Comparison of ENCODE assay signal across 1 cellular context in the genomic region with DNA sequence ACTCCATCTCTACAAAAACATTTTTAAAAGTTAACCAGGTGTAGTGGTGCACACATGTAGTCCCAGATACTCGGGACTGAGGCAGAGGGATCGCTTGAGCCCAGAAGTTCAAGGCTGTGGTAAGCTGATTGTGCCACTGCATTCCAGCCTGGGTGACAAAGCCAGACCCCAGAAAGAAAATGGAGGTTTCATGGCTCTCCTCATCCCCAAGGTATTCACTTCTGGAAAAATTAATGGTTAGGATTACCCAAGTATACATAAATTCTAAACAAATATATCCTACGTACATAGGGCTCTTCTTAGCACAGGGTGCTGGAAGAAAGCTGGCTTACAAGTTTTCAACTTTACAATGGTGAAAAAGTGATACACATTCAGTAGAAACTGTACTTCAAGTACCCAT.
A peak's percentile ranks its signal among the peaks of the same experiment; 100 is the strongest.
TF ChIP-seq lines count a peak whose summit lies in the region.

No MANE protein-coding gene starts in this region.

TF ChIP-seq in IMR-90, 13 proteins besides CTCF, POLR2A, EP300 and RAD21:
- peak; percentile 72 for TF ChIP-seq CEBPB (IDR thresholded peaks at IDR 0.05; ENCODE audit: low read depth, low read length)
- no peak for TF ChIP-seq SMC3 (IDR thresholded peaks at IDR 0.05; ENCODE audit: low read depth, low read length)
- no peak for TF ChIP-seq MAFK (IDR thresholded peaks at IDR 0.05; ENCODE audit: low read depth, low read length)
